ENCODE assay signal across 12 cellular contexts in the genomic region with DNA sequence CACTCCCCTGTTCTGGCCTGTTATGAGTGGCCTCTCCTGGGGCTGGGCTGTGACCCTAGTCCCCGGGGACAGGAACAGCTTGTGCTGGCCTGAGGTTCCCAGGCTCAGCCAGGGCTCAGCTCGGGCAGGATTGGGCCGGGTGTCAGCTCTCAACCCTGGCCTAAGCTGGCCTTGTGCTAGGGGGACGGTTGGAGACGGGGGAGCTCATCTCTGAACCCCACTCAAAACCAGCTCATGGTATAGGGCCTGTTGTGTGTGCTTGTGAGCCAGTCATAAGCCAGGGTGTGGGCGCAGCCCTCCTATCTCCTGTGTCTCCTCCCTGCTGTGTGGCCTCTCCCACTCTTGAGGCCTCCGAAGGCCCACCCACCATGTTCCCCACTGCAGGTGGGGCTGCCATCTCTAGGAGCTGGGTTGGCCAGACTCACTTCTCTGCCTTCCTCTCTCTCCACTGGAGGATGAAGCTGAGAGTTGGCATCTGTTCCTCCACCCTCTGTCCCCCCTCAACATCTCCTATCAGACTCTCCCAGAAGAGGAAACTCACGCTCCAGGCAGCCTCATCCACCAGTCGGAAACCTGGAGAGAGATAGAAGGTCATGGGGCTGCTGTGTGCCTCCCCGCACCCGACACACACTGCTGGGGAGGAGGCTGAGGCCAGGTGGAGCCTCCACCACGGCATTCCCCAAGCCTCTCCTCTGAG. TPM values are rescaled to one million over a fixed set of nuclear protein-coding genes. Genes with fewer than 3 reads are reported as not detected.
DNase-seq lines count a peak whose midpoint lies in the region; ATAC-seq and TF ChIP-seq lines count a peak whose summit lies in the region.
"Had no signal": no experiment of that assay in that cellular context is flagged by ENCODE, and none has a peak within 500 bp of the region (broad histone marks: within the 10 kb centered on the region; RNA-seq: fewer than 3 reads in every experiment).

No MANE protein-coding gene starts in this region.

- no peak for TF ChIP-seq CTCF in Peyer's patch (IDR thresholded peaks at IDR 0.05)
- no peak for TF ChIP-seq CTCF in lower lobe of right lung (IDR thresholded peaks at IDR 0.05)
- TF ChIP-seq CTCF in tibial nerve (IDR thresholded peaks at IDR 0.05), result no peak

- DNase-seq in Peyer's patch (no peak), lower lobe of right lung (peak; percentile 44), tibial nerve (ENCODE audit: low spot score in 2 of 2) (peak; percentile 48 to 52), substantia nigra (lab: John Stamatoyannopoulos, UW) (no peak)
- no peak for DNase-seq in activated CD8-positive, alpha-beta memory T cell treated with anti-CD3 and anti-CD28 coated beads, Interleukin-2, amount 50 U/mL, for 4 hours
- DNase-seq: GDM1; immature natural killer cell; stimulated activated CD4-positive, alpha-beta T cell treated with anti-CD3 and anti-CD28 coated beads, Interleukin-15, amount 100 ng/mL, for 24 hours had no signal

- H3K4me1 ChIP-seq in Peyer's patch, result peaks cover 0 to 28% (median 4%) of the 10 kb centered on the region in 4 donors
- peaks cover 0 to 14% of the 10 kb centered on the region in 2 donors for H3K4me1 ChIP-seq in duodenal mucosa (ENCODE audit: control insufficient read depth in 1 of 2, insufficient read depth in 2 of 2, low read length in 2 of 2)
- peaks cover 63% of the 10 kb centered on the region for H3K4me1 ChIP-seq in lower lobe of right lung
- peaks cover 0 to 76% (median 33%) of the 10 kb centered on the region in 4 donors for H3K4me1 ChIP-seq in tibial nerve

- ATAC-seq in lower lobe of right lung (peak in 1 of 2 donors; percentile 4), HG02798 (IDR thresholded peaks at IDR 0.05; ENCODE audit: poor library complexity, unreplicated experiment) (no peak), GM21717 (IDR thresholded peaks at IDR 0.05; ENCODE audit: unreplicated experiment) (no peak)

- peak overlapping the region in 2 of 4 donors; percentile 47 to 48 for H3K4me3 ChIP-seq in Peyer's patch
- no peak overlapping the region for H3K4me3 ChIP-seq in duodenal mucosa (ENCODE audit: low read depth in 1 of 2, low read length in 2 of 2)
- H3K4me3 ChIP-seq in lower lobe of right lung, result peak overlapping the region; percentile 63
- H3K4me3 ChIP-seq in tibial nerve, result peak overlapping the region; percentile 35 to 55 (median 42)

- no peak for TF ChIP-seq POLR2A in Peyer's patch (IDR thresholded peaks at IDR 0.05)
- TF ChIP-seq POLR2A in tibial nerve (IDR thresholded peaks at IDR 0.05), result peak in 1 of 2 donors; percentile 40

- H3K27me3 ChIP-seq in Peyer's patch, result peaks cover 0 to 13% of the 10 kb centered on the region in 2 donors
- peaks cover 28 to 29% of the 10 kb centered on the region in 2 donors for H3K27me3 ChIP-seq in duodenal mucosa (ENCODE audit: control insufficient read depth in 1 of 2, insufficient read depth in 2 of 2, low read length in 2 of 2)
- peaks cover 17% of the 10 kb centered on the region for H3K27me3 ChIP-seq in lower lobe of right lung (ENCODE audit: low read depth)
- H3K27me3 ChIP-seq in tibial nerve, result peaks cover 0 to 21% of the 10 kb centered on the region in 2 donors

- H3K9me3 ChIP-seq in Peyer's patch (no peaks in the 10 kb centered on the region), duodenal mucosa (ENCODE audit: control insufficient read depth in 1 of 2, low read length in 2 of 2) (no peaks in the 10 kb centered on the region), lower lobe of right lung (no peaks in the 10 kb centered on the region), tibial nerve (no peaks in the 10 kb centered on the region)

- H3K36me3 ChIP-seq in Peyer's patch (no peaks in the 10 kb centered on the region), duodenal mucosa (ENCODE audit: control insufficient read depth in 1 of 2, insufficient read depth in 2 of 2, low read length in 2 of 2) (no peaks in the 10 kb centered on the region), lower lobe of right lung (no peaks in the 10 kb centered on the region), tibial nerve (no peaks in the 10 kb centered on the region)

- intact Hi-C loops in lower lobe of right lung (cut with DNase I), result no loop called here

- H3K9ac ChIP-seq in duodenal mucosa (ENCODE audit: low read depth in 1 of 2, low read length in 2 of 2), result no peak overlapping the region

- H3K27ac ChIP-seq in Peyer's patch (peak overlapping the region in 3 of 4 donors; percentile 52 to 81 (median 75)), duodenal mucosa (ENCODE audit: low read depth, low read length) (peak overlapping the region; percentile 50), lower lobe of right lung (peak overlapping the region; percentile 86), tibial nerve (peak overlapping the region; percentile 78 to 97 (median 86)), substantia nigra (ENCODE audit: low read depth, low read length, poor library complexity, severe bottlenecking) (no peak overlapping the region)

- WGBS in tibial nerve, 2 donors, result 39 to 43% methylated on average over 7 to 12 of the region's 12 CpGs

- TF ChIP-seq EP300 in tibial nerve (IDR thresholded peaks at IDR 0.05), result peak in 1 of 2 donors; percentile 26

RNA-seq across cellular contexts. Expression of a gene that starts 1.3 kb away (rescaled TPM):
- total RNA-seq in Peyer's patch (10 to 100 TPM in 1 of 4 donors, 1 to 10 TPM in 3; 4.9 to 17.3 (median 7.0) TPM), lower lobe of right lung (14.8 TPM), tibial nerve (10 to 100 TPM; 31.5 to 51.4 (median 39.7) TPM)

RNA-seq across cellular contexts. Expression of a gene that starts 25.6 kb away (rescaled TPM):
- total RNA-seq in Peyer's patch (not detected), lower lobe of right lung (5.3 TPM), tibial nerve (under 1 TPM in 3 of 4 donors, not detected in 1; 0.60 to 0.78 (median 0.66) TPM)
- total RNA-seq: bronchial epithelial cell had no signal

RNA-seq across cellular contexts. Expression of a gene that starts 34.2 kb away (rescaled TPM):
- under 1 TPM in 1 of 4 donors, not detected in 3; 0.57 TPM for total RNA-seq in Peyer's patch
- total RNA-seq in lower lobe of right lung, result 1.9 TPM
- total RNA-seq in tibial nerve, result under 1 TPM in 3 of 4 donors, not detected in 1; 0.22 to 0.42 (median 0.39) TPM
- total RNA-seq: bronchial epithelial cell had no signal

RNA-seq across cellular contexts. Expression of a gene that starts 35.9 kb away (rescaled TPM):
- not detected for total RNA-seq in Peyer's patch
- total RNA-seq in lower lobe of right lung, result not detected
- total RNA-seq in tibial nerve, result under 1 TPM; under 0.01 to 0.60 (median 0.20) TPM
- total RNA-seq: bronchial epithelial cell had no signal

Comparison
In these comparisons a context has a peak if more than half of its experiments do, and no peak if none do; other contexts are left out.
1. DNase-seq: peak in lower lobe of right lung (single experiment) and tibial nerve (2 of 2); none in Peyer's patch (0 of 3), activated CD8-positive, alpha-beta memory T cell treated with anti-CD3 and anti-CD28 coated beads, Interleukin-2, amount 50 U/mL, for 4 hours (single experiment) and substantia nigra (0 of 49).
2. H3K4me3 ChIP-seq: peak in lower lobe of right lung (single experiment) and tibial nerve (4 of 4); none in duodenal mucosa (0 of 2).